1 cellular context compared by ENCODE assay signal in the genomic region with DNA sequence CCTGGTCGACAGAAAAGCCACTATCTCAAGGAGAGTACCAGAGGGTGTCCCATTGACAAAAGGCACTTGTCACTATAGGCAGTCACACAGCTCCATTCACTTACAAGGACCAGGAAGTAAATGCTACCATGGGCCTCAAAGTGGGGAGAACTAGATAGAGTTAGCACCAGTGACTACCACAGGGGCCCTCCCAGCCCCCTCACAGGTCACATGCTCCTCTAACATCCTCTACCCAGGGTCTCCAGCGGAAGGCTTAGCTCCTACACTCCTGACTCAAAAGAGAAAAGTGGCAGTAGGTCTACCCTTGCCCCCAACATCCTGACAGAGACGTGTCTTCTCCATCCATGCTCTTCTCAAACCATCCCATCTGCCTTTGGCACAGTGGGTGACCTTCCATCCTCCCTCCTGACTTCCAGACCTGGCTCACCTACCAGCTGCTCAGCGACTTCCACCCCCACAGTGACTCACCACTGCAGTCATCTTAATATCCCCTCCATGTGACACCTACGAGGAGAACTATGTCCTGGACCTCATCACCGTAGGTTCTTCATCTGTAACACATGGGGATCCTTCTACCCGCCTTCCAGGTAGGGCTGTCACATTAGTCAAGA.
TF ChIP-seq lines count a peak whose summit lies in the region.

No MANE protein-coding gene starts in this region.

TF ChIP-seq in GM12878, 131 proteins besides CTCF, POLR2A, EP300 and RAD21 (continued from another document):
- no peak for TF ChIP-seq RFX5 (IDR thresholded peaks at IDR 0.05; ENCODE audit: low read depth, low read length)
- TF ChIP-seq POLR2AphosphoS2 (IDR thresholded peaks at IDR 0.05; ENCODE audit: low read depth, low read length) = no peak
